ENCODE assay signal across 8 cellular contexts in genomic region chr17:7561028-7561575, GRCh38. TPM values are rescaled to one million over a fixed set of nuclear protein-coding genes. Genes with fewer than 3 reads are reported as not detected.
A peak's percentile ranks its signal among the peaks of the same experiment; 100 is the strongest.
DNase-seq lines count a peak whose midpoint lies in the region; ATAC-seq, FAIRE-seq and TF ChIP-seq lines count a peak whose summit lies in the region.

No MANE protein-coding gene starts in this region.

- peaks cover 35% of the 10 kb centered on the region for H3K36me3 ChIP-seq in DND-41 (ENCODE audit: insufficient read depth, low read length)
- peaks cover 23% of the 10 kb centered on the region for H3K36me3 ChIP-seq in thymus (ENCODE audit: control insufficient read depth, insufficient read depth)

- H3K27me3 ChIP-seq in DND-41 (ENCODE audit: insufficient read depth, low read length, poor library complexity), result no peaks in the 10 kb centered on the region
- H3K27me3 ChIP-seq in thymus (ENCODE audit: control insufficient read depth, insufficient read depth), result no peaks in the 10 kb centered on the region

- peak overlapping the region; percentile 96 for H3K4me3 Mint-ChIP-seq in glutamatergic neuron (ENCODE audit: unreplicated experiment)
- peak overlapping the region; percentile 88 for H3K4me3 Mint-ChIP-seq in osteocyte (ENCODE audit: unreplicated experiment)

- H3K27ac ChIP-seq in DND-41 (ENCODE audit: low read length) (peak overlapping the region; percentile 86), thymus (ENCODE audit: low read depth) (peak overlapping the region; percentile 93)

- H3K27ac Mint-ChIP-seq in activated naive CD4-positive, alpha-beta T cell treated with anti-CD3 and anti-CD28 coated beads, Interleukin-2, amount 50 U/mL, for 72 hours, result peak overlapping the region; percentile 89 to 95
- H3K27ac Mint-ChIP-seq in glutamatergic neuron (ENCODE audit: unreplicated experiment) (peak overlapping the region; percentile 89), osteocyte (ENCODE audit: unreplicated experiment) (peak overlapping the region; percentile 89)

- peak overlapping the region; percentile 88 for H2AFZ ChIP-seq in DND-41 (ENCODE audit: low read depth, low read length)

- peaks cover 12% of the 10 kb centered on the region for H3K4me1 Mint-ChIP-seq in glutamatergic neuron (ENCODE audit: low read depth, unreplicated experiment)
- H3K4me1 Mint-ChIP-seq in osteocyte (ENCODE audit: unreplicated experiment), result peaks cover 41% of the 10 kb centered on the region

- TF ChIP-seq POLR2A in H54 (IDR thresholded peaks at IDR 0.05; ENCODE audit: low read depth, low read length), result peak; percentile 7; the same call in 1 of the 2 replicates

- no peak for FAIRE-seq in H54 (lab: Jason Lieb, UNC)

- DNase-seq in DND-41 (peak; percentile 83), H54 (ENCODE audit: insufficient read length, low spot score) (peak; percentile 90), MV-4-11 (lab: John Stamatoyannopoulos, UW) (peak; percentile 72), SKM-1 (lab: John Stamatoyannopoulos, UW; ENCODE audit: unreplicated experiment) (peak; percentile 31), glutamatergic neuron (peak; percentile 92), osteocyte (ENCODE audit: extremely low spot score, unreplicated experiment) (peak; percentile 95)
- DNase-seq in activated naive CD4-positive, alpha-beta T cell treated with anti-CD3 and anti-CD28 coated beads, Interleukin-2, amount 50 U/mL, for 72 hours (ENCODE audit: low spot score in 2 of 2), result peak; percentile 85 to 90

- TF ChIP-seq CTCF in DND-41 (IDR thresholded peaks at IDR 0.05; ENCODE audit: borderline replicate concordance, extremely low read depth, low read length, poor library complexity, severe bottlenecking), result peak; percentile 91
- peak; percentile 27 for TF ChIP-seq CTCF in glutamatergic neuron (IDR thresholded peaks at IDR 0.05; ENCODE audit: partially characterized antibody, unreplicated experiment)
- TF ChIP-seq CTCF in osteocyte (IDR thresholded peaks at IDR 0.05), result peak; percentile 88

- H3K9ac ChIP-seq in DND-41 (ENCODE audit: low read depth, low read length), result peak overlapping the region; percentile 91

- H3K9me3 Mint-ChIP-seq in activated naive CD4-positive, alpha-beta T cell treated with anti-CD3 and anti-CD28 coated beads, Interleukin-2, amount 50 U/mL, for 72 hours, result no peaks in the 10 kb centered on the region
- H3K9me3 Mint-ChIP-seq in glutamatergic neuron (ENCODE audit: unreplicated experiment) (peaks cover 16% of the 10 kb centered on the region), osteocyte (ENCODE audit: unreplicated experiment) (no peaks in the 10 kb centered on the region)

- H3K9me3 ChIP-seq in DND-41 (ENCODE audit: insufficient read depth, low read length, severe bottlenecking), result no peaks in the 10 kb centered on the region
- no peaks in the 10 kb centered on the region for H3K9me3 ChIP-seq in thymus (ENCODE audit: control insufficient read depth)

- H3K4me3 ChIP-seq in DND-41 (ENCODE audit: low read depth in 1 of 2, low read length in 2 of 2) (peak overlapping the region; percentile 44 to 79), thymus (ENCODE audit: low read length) (peak overlapping the region; percentile 69)

- ATAC-seq in DND-41 (ENCODE audit: insufficient read depth, low read depth), result peak; percentile 70
- ATAC-seq in activated naive CD4-positive, alpha-beta T cell treated with anti-CD3 and anti-CD28 coated beads, Interleukin-2, amount 50 U/mL, for 72 hours, result peak; percentile 74 to 79

- H3K36me3 Mint-ChIP-seq in activated naive CD4-positive, alpha-beta T cell treated with anti-CD3 and anti-CD28 coated beads, Interleukin-2, amount 50 U/mL, for 72 hours, result peaks cover 7 to 8% of the 10 kb centered on the region in 2 donors
- H3K36me3 Mint-ChIP-seq in glutamatergic neuron (ENCODE audit: unreplicated experiment) (no peaks in the 10 kb centered on the region), osteocyte (ENCODE audit: unreplicated experiment) (peaks cover 1% of the 10 kb centered on the region)

- H3K27me3 Mint-ChIP-seq in glutamatergic neuron (ENCODE audit: unreplicated experiment) (peaks cover 9% of the 10 kb centered on the region), osteocyte (ENCODE audit: unreplicated experiment) (no peaks in the 10 kb centered on the region)

- peaks cover 16% of the 10 kb centered on the region; the same call in 1 of the 2 replicates for H4K20me1 ChIP-seq in DND-41 (ENCODE audit: insufficient read depth, low read length)

- H3K4me2 ChIP-seq in DND-41 (ENCODE audit: insufficient read depth, low read length), result peak overlapping the region; percentile 90

- peaks cover 52% of the 10 kb centered on the region for H3K4me1 ChIP-seq in DND-41 (ENCODE audit: insufficient read depth, low read length)
- peaks cover 30% of the 10 kb centered on the region for H3K4me1 ChIP-seq in thymus (ENCODE audit: control insufficient read depth, insufficient read depth, low read length)

- WGBS in thymus, result 1% methylated on average over 32 of the region's 32 CpGs

- H3K79me2 ChIP-seq in DND-41 (ENCODE audit: insufficient read depth, low read length), result peaks cover 54% of the 10 kb centered on the region

RNA-seq across cellular contexts. Expression of gene SENP3, which starts 0.6 kb away (rescaled TPM):
- total RNA-seq in activated naive CD4-positive, alpha-beta T cell treated with anti-CD3 and anti-CD28 coated beads, Interleukin-2, amount 50 U/mL, for 72 hours, result 10 to 100 TPM; 42.9 to 46.3 TPM
- total RNA-seq in glutamatergic neuron (ENCODE audit: unreplicated experiment) (66.4 TPM), osteocyte (52.5 and 53.7 TPM in 2 replicates)
- 44.7 TPM for polyA plus RNA-seq in thymus

RNA-seq across cellular contexts. Expression of gene TNFSF13, which starts 2.6 kb away (rescaled TPM):
- 1 to 10 TPM; 4.6 to 6.0 TPM for total RNA-seq in activated naive CD4-positive, alpha-beta T cell treated with anti-CD3 and anti-CD28 coated beads, Interleukin-2, amount 50 U/mL, for 72 hours
- not detected for total RNA-seq in glutamatergic neuron (ENCODE audit: unreplicated experiment)
- 1.3 and 1.5 TPM in 2 replicates for total RNA-seq in osteocyte
- polyA plus RNA-seq in thymus, result 19.6 TPM

RNA-seq across cellular contexts. Expression of gene TNFSF12, which starts 12.2 kb away (rescaled TPM):
- 10 to 100 TPM; 16.4 to 18.9 TPM for total RNA-seq in activated naive CD4-positive, alpha-beta T cell treated with anti-CD3 and anti-CD28 coated beads, Interleukin-2, amount 50 U/mL, for 72 hours
- total RNA-seq in glutamatergic neuron (ENCODE audit: unreplicated experiment) (0.83 TPM), osteocyte (14.6 and 15.0 TPM in 2 replicates)
- 21.3 TPM for polyA plus RNA-seq in thymus

RNA-seq across cellular contexts. Expression of gene CD68, which starts 18.3 kb away (rescaled TPM):
- 10 to 100 TPM in 1 of 2 donors, 1 to 10 TPM in 1; 7.6 to 12.7 TPM for total RNA-seq in activated naive CD4-positive, alpha-beta T cell treated with anti-CD3 and anti-CD28 coated beads, Interleukin-2, amount 50 U/mL, for 72 hours
- total RNA-seq in glutamatergic neuron (ENCODE audit: unreplicated experiment) (not detected), osteocyte (1.1 TPM in 2 replicates)
- polyA plus RNA-seq in thymus, result 124 TPM

RNA-seq across cellular contexts. Expression of gene MPDU1, which starts 22.6 kb away (rescaled TPM):
- 10 to 100 TPM; 52.1 to 60.6 TPM for total RNA-seq in activated naive CD4-positive, alpha-beta T cell treated with anti-CD3 and anti-CD28 coated beads, Interleukin-2, amount 50 U/mL, for 72 hours
- 60.2 TPM for total RNA-seq in glutamatergic neuron (ENCODE audit: unreplicated experiment)
- 34.2 and 42.2 TPM in 2 replicates for total RNA-seq in osteocyte
- 48.0 TPM for polyA plus RNA-seq in thymus

Comparison
In these comparisons a context has a peak if more than half of its experiments do, and no peak if none do; other contexts are left out.
1. Peak in every context shown above with its lines: DNase-seq, ATAC-seq, H3K4me3 ChIP-seq and H3K27ac ChIP-seq.
2. DNase-seq: peak in every context shown above with its lines; median percentile 95 in osteocyte; 92 in glutamatergic neuron; 90 in H54; 88 in activated naive CD4-positive, alpha-beta T cell treated with anti-CD3 and anti-CD28 coated beads, Interleukin-2, amount 50 U/mL, for 72 hours; 83 in DND-41; 72 in MV-4-11; 31 in SKM-1.
3. CTCF ChIP-seq: peak in every context shown above with its lines; median percentile 91 in DND-41; 88 in osteocyte; 27 in glutamatergic neuron.